Comparison of ENCODE assay signal across 23 cellular contexts in the genomic region with DNA sequence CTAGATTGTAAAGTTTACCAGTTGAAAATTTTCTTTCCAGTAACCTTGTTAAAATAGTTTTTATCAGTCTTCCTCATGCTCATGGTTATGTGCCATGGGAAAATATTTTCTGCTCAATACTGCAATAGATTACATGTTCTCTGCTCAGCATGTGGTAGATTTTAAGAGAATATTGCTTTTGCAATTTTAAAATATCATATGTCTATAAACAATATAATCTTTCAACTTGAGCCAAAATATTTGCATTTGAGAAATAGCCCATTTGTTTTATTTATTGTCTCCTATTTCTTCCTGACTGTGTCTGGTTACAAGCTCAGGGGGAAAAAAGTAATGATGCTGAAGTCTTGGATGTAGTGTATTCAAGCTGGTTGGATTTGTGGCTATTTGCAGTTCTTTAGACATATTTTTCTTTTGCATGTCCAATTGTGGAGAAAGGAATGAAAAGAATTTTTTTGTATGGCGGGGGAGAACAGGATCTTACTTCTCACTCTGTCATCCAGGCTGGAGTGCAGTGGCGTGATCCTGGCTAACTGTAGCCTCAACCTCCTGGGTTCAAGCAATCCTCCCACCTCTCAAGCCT.
DNase-seq lines count a peak whose midpoint lies in the region; ATAC-seq and TF ChIP-seq lines count a peak whose summit lies in the region.
"Had no signal": no experiment of that assay in that cellular context is flagged by ENCODE, and none has a peak within 500 bp of the region (broad histone marks: within the 10 kb centered on the region; RNA-seq: fewer than 3 reads in every experiment).

No MANE protein-coding gene starts in this region.

- H3K27ac Mint-ChIP-seq in HFFc6 = no peak overlapping the region
- H3K27ac Mint-ChIP-seq: activated CD4-positive, alpha-beta T cell treated with anti-CD3 and anti-CD28 coated beads, Interleukin-2, amount 10 ng/mL, durations not matched to agents 24 days and 14 days; natural killer cell had no signal

- H3K4me1 Mint-ChIP-seq in HFFc6 (ENCODE audit: low read depth) = peaks cover 6% of the 10 kb centered on the region; the same call in 1 of the 2 replicates
- H3K4me1 Mint-ChIP-seq: activated CD4-positive, alpha-beta T cell treated with anti-CD3 and anti-CD28 coated beads, Interleukin-2, amount 10 ng/mL, durations not matched to agents 24 days and 14 days; natural killer cell had no signal

- DNase-seq in HFFc6 (peak; percentile 5), brain microvascular endothelial cell (peak; percentile 18), hepatic stellate cell (ENCODE audit: low spot score) (peak; percentile 17), 8988T (no peak), GM10248 (ENCODE audit: extremely low spot score) (no peak)
- no peak for DNase-seq in activated naive CD4-positive, alpha-beta T cell treated with anti-CD3 and anti-CD28 coated beads, Interleukin-2, amount 50 U/mL, for 16 hours
- DNase-seq: activated CD4-positive, alpha-beta T cell treated with anti-CD3 and anti-CD28 coated beads, Interleukin-2, amount 10 ng/mL, durations not matched to agents 24 days and 14 days; activated CD8-positive, alpha-beta memory T cell treated with anti-CD3 and anti-CD28 coated beads, Interleukin-2, amount 50 U/mL, for 48 hours; activated effector memory CD4-positive, alpha-beta T cell treated with Interleukin-2 at 50 U/mL for 16 hours; adrenal gland; cerebellar nuclear complex; effector CD8-positive, alpha-beta T cell; hippocampal formation; Karpas-422; mammary epithelial cell; natural killer cell; NCI-H1105 treated with DMSO at 0.1 percent for 48 hours; NCI-H526 treated with DMSO at 0.1 percent for 48 hours; posterior cingulate gyrus; stimulated activated CD4-positive, alpha-beta T cell treated with anti-CD3 and anti-CD28 coated beads, Interleukin-4, amount 100 ng/mL, for 1 hour; stomach; upper lobe of left lung had no signal

- H3K27me3 Mint-ChIP-seq in HFFc6 (ENCODE audit: insufficient read depth) = no peaks in the 10 kb centered on the region
- H3K27me3 Mint-ChIP-seq: activated CD4-positive, alpha-beta T cell treated with anti-CD3 and anti-CD28 coated beads, Interleukin-2, amount 10 ng/mL, durations not matched to agents 24 days and 14 days had no signal

- H3K9me3 Mint-ChIP-seq in HFFc6 = no peaks in the 10 kb centered on the region
- H3K9me3 Mint-ChIP-seq: activated CD4-positive, alpha-beta T cell treated with anti-CD3 and anti-CD28 coated beads, Interleukin-2, amount 10 ng/mL, durations not matched to agents 24 days and 14 days had no signal

- in situ Hi-C loops in brain microvascular endothelial cell (cut with HindIII; ENCODE audit: low pct_ligation_motif_present, low sequenced_read_pairs) = no loop called here

- H3K27ac ChIP-seq in brain microvascular endothelial cell = no peak overlapping the region
- H3K27ac ChIP-seq: adrenal gland, stomach, upper lobe of left lung had no signal

- CTCF ChIA-PET in GM10248 (lab: Yijun Ruan, JAX) = interaction anchor here (1.2 kb wide), 1 partner anchor 10 kb away, joined by 4 read pairs; no protein-coding TSS in a partner anchor

- ATAC-seq in HG03442 (IDR thresholded peaks at IDR 0.05; ENCODE audit: unreplicated experiment) = no peak
- ATAC-seq: natural killer cell had no signal

- no peak for TF ChIP-seq CTCF in HFFc6 (IDR thresholded peaks at IDR 0.05)
- TF ChIP-seq CTCF in brain microvascular endothelial cell (IDR thresholded peaks at IDR 0.05; ENCODE audit: low read depth, low read length, missing control alignments) = no peak
- TF ChIP-seq CTCF in GM10248 (IDR thresholded peaks at IDR 0.05; ENCODE audit: control extremely low read depth, extremely low read depth, low read depth, missing control alignments) = no peak

- H3K4me3 ChIP-seq in brain microvascular endothelial cell (ENCODE audit: low read depth, low read length) = no peak overlapping the region
- H3K4me3 ChIP-seq: adrenal gland, stomach, upper lobe of left lung had no signal

- H3K36me3 Mint-ChIP-seq in HFFc6 (ENCODE audit: low read depth) = no peaks in the 10 kb centered on the region
- H3K36me3 Mint-ChIP-seq: natural killer cell had no signal

- POLR2A ChIA-PET in GM10248 (lab: Yijun Ruan, JAX) = no interaction called here

- no peak overlapping the region for H3K4me3 Mint-ChIP-seq in HFFc6
- H3K4me3 Mint-ChIP-seq: activated CD4-positive, alpha-beta T cell treated with anti-CD3 and anti-CD28 coated beads, Interleukin-2, amount 10 ng/mL, durations not matched to agents 24 days and 14 days; natural killer cell had no signal

- no peaks in the 10 kb centered on the region for H3K27me3 ChIP-seq in brain microvascular endothelial cell (replicated peaks)
- H3K27me3 ChIP-seq: adrenal gland, stomach, upper lobe of left lung had no signal

- H3K36me3 ChIP-seq in brain microvascular endothelial cell (replicated peaks) = no peaks in the 10 kb centered on the region
- H3K36me3 ChIP-seq: adrenal gland, stomach, upper lobe of left lung had no signal

Comparison
In these comparisons a context has a peak if more than half of its experiments do, and no peak if none do; other contexts are left out.
1. DNase-seq: peak in HFFc6 (single experiment), brain microvascular endothelial cell (single experiment) and hepatic stellate cell (single experiment); none in 8988T (single experiment), GM10248 (single experiment) and activated naive CD4-positive, alpha-beta T cell treated with anti-CD3 and anti-CD28 coated beads, Interleukin-2, amount 50 U/mL, for 16 hours (single experiment).